Comparison of ENCODE assay signal across 1 cellular context in genomic region chr17:627051-627450, GRCh38.
TF ChIP-seq lines count a peak whose summit lies in the region.

No MANE protein-coding gene starts in this region.

TF ChIP-seq in H1, 55 proteins besides CTCF, POLR2A, EP300 and RAD21:
- TF ChIP-seq ATF3 (IDR thresholded peaks at IDR 0.05; ENCODE audit: insufficient read depth, low read depth, low read length) (no peak), CREB1 (IDR thresholded peaks at IDR 0.05) (no peak), ATF2 (IDR thresholded peaks at IDR 0.05; ENCODE audit: low read length) (no peak), SIRT6 (IDR thresholded peaks at IDR 0.05; ENCODE audit: low read length) (no peak)
TF ChIP-seq in H1: peak in this region for 0.
